In genomic region chr11:9664276-9665171, GRCh38 we compare ENCODE assay signal across 8 cellular contexts. TPM values are rescaled to one million over a fixed set of nuclear protein-coding genes. Genes with fewer than 3 reads are reported as not detected.
DNase-seq lines count a peak whose midpoint lies in the region; ATAC-seq, FAIRE-seq and TF ChIP-seq lines count a peak whose summit lies in the region.

No MANE protein-coding gene starts in this region.

- no peaks in the 10 kb centered on the region for H3K9me3 ChIP-seq in CD8-positive, alpha-beta memory T cell (ENCODE audit: low read length)
- H3K9me3 ChIP-seq in body of pancreas (no peaks in the 10 kb centered on the region), iPS-18a (ENCODE audit: control insufficient read depth, low read depth, low read length) (no peaks in the 10 kb centered on the region), small intestine (ENCODE audit: control insufficient read depth, low read depth) (no peaks in the 10 kb centered on the region)

- H3K9ac ChIP-seq in iPS-18a (ENCODE audit: low read length): peak overlapping the region; percentile 68

- peaks cover 7 to 13% (median 7%) of the 10 kb centered on the region in 5 donors for H3K9me3 Mint-ChIP-seq in CD8-positive, alpha-beta memory T cell

- peak overlapping the region in 6 of 8 donors; percentile 26 to 75 (median 48) for H3K27ac Mint-ChIP-seq in CD8-positive, alpha-beta memory T cell

- peaks cover 20 to 21% of the 10 kb centered on the region in 2 donors for H3K27me3 Mint-ChIP-seq in CD8-positive, alpha-beta memory T cell

- 2 to 3% methylated on average over 13 to 41 of the region's 43 CpGs for WGBS in body of pancreas, 2 donors
- WGBS in small intestine, 3 donors: 1 to 3% (median 2%) methylated on average over 41 to 43 of the region's 43 CpGs

- H3K4me3 ChIP-seq in CD8-positive, alpha-beta memory T cell (ENCODE audit: low read length): peak overlapping the region; percentile 74
- peak overlapping the region; percentile 69 to 81 for H3K4me3 ChIP-seq in body of pancreas
- H3K4me3 ChIP-seq in iPS-18a (ENCODE audit: low read length): peak overlapping the region; percentile 81
- peak overlapping the region; percentile 85 to 97 for H3K4me3 ChIP-seq in small intestine (ENCODE audit: low read depth in 1 of 2, low read length in 2 of 2)

- ATAC-seq in GM19025 (IDR thresholded peaks at IDR 0.05; ENCODE audit: low read depth, unreplicated experiment) (peak; percentile 32), HG03108 (IDR thresholded peaks at IDR 0.05; ENCODE audit: unreplicated experiment) (peak; percentile 32), body of pancreas (peak; percentile 68)

- no peak for FAIRE-seq in small intestine (lab: Jason Lieb, UNC)

- no peaks in the 10 kb centered on the region for H3K27me3 ChIP-seq in CD8-positive, alpha-beta memory T cell (ENCODE audit: insufficient read depth, low read length, poor library complexity, severe bottlenecking)
- H3K27me3 ChIP-seq in body of pancreas (no peaks in the 10 kb centered on the region), iPS-18a (ENCODE audit: control insufficient read depth, insufficient read depth, low read length) (no peaks in the 10 kb centered on the region), small intestine (ENCODE audit: control insufficient read depth in 2 of 2, insufficient read depth in 2 of 2, low read length in 2 of 2) (no peaks in the 10 kb centered on the region)

- no peak overlapping the region for H3K27ac ChIP-seq in CD8-positive, alpha-beta memory T cell (ENCODE audit: low read depth, low read length)
- H3K27ac ChIP-seq in body of pancreas (peak overlapping the region; percentile 77 to 93 (median 87)), iPS-18a (ENCODE audit: low read length) (no peak overlapping the region), small intestine (ENCODE audit: low read depth in 1 of 2, low read length in 1 of 2) (peak overlapping the region; percentile 55 to 92)

- CTCF ChIA-PET in CD8-positive, alpha-beta memory T cell (lab: Charles Lee): interaction anchor here (0.6 to 0.7 kb wide), 2 partner anchors 28 to 50 kb away, joined by 3 read pairs; no protein-coding TSS in a partner anchor

- peak in 1 of 5 donors; percentile 7 for DNase-seq in CD8-positive, alpha-beta memory T cell
- DNase-seq in RKO (ENCODE audit: low spot score) (peak; percentile 54), body of pancreas (peak; percentile 44 to 54 (median 48)), small intestine (peak; percentile 36), NCI-H1694 (lab: John Stamatoyannopoulos, UW) (no peak)

- intact Hi-C loops in body of pancreas (cut with DNase I): no loop called here

- no peaks in the 10 kb centered on the region for H3K36me3 ChIP-seq in CD8-positive, alpha-beta memory T cell (ENCODE audit: insufficient read depth, low read length)
- H3K36me3 ChIP-seq in body of pancreas (replicated peaks in 1 of 2; ENCODE audit: insufficient read depth in 1 of 2, low read depth in 2 of 2) (no peaks in the 10 kb centered on the region), iPS-18a (ENCODE audit: control insufficient read depth, low read depth, low read length) (no peaks in the 10 kb centered on the region), small intestine (ENCODE audit: control insufficient read depth in 2 of 2, insufficient read depth in 2 of 2, low read length in 2 of 2) (no peaks in the 10 kb centered on the region)

- H3K4me1 ChIP-seq in CD8-positive, alpha-beta memory T cell (ENCODE audit: insufficient read depth, low read length): peaks cover 11% of the 10 kb centered on the region
- H3K4me1 ChIP-seq in body of pancreas: peaks cover 6% of the 10 kb centered on the region
- H3K4me1 ChIP-seq in iPS-18a (ENCODE audit: control insufficient read depth, low read depth, low read length): no peaks in the 10 kb centered on the region
- H3K4me1 ChIP-seq in small intestine (ENCODE audit: control insufficient read depth in 2 of 2, insufficient read depth in 1 of 2, low read depth in 1 of 2, low read length in 1 of 2): peaks cover 0 to 3% of the 10 kb centered on the region in 2 donors

- POLR2A ChIA-PET in CD8-positive, alpha-beta memory T cell (lab: Charles Lee): interaction anchor here (0.7 kb wide), 1 partner anchor 89 kb away, joined by 3 read pairs; no protein-coding TSS in a partner anchor

- peaks cover 0 to 8% (median 0%) of the 10 kb centered on the region in 3 donors for H3K36me3 Mint-ChIP-seq in CD8-positive, alpha-beta memory T cell

- TF ChIP-seq CTCF in body of pancreas (IDR thresholded peaks at IDR 0.05): no peak

- H3K4me1 Mint-ChIP-seq in CD8-positive, alpha-beta memory T cell: peaks cover 22 to 31% (median 31%) of the 10 kb centered on the region in 3 donors

- H3K4me3 Mint-ChIP-seq in CD8-positive, alpha-beta memory T cell: peak overlapping the region; percentile 84 to 96 (median 88)

- TF ChIP-seq POLR2A in body of pancreas (IDR thresholded peaks at IDR 0.05): no peak

RNA-seq across cellular contexts. Expression of gene SWAP70, which starts 0.6 kb away (rescaled TPM):
- 1 to 10 TPM; 7.8 TPM for total RNA-seq in CD8-positive, alpha-beta memory T cell
- polyA plus RNA-seq in CD8-positive, alpha-beta memory T cell: 5.8 TPM
- total RNA-seq in body of pancreas: 10 to 100 TPM; 18.8 to 22.1 TPM
- polyA plus RNA-seq in small intestine: 10 to 100 TPM; 12.2 to 12.9 (median 12.3) TPM

Comparison
In these comparisons a context has a peak if more than half of its experiments do, and no peak if none do; other contexts are left out.
1. H3K27ac ChIP-seq: peak in body of pancreas (4 of 4) and small intestine (2 of 2); none in CD8-positive, alpha-beta memory T cell (single experiment) and iPS-18a (single experiment).
2. Peak in every context shown above with its lines, with median percentiles within 50 percentile points of each other: H3K4me3 ChIP-seq and ATAC-seq.